ENCODE assay signal across 1 cellular context in genomic region chr6:13668291-13668928, GRCh38.
TF ChIP-seq lines count a peak whose summit lies in the region.

No MANE protein-coding gene starts in this region.

TF ChIP-seq in IMR-90, 13 proteins besides CTCF, POLR2A, EP300 and RAD21:
- peak; percentile 88 for TF ChIP-seq NFE2L2 (IDR thresholded peaks at IDR 0.05; ENCODE audit: low read depth, low read length)
- no peak for TF ChIP-seq MAZ (IDR thresholded peaks at IDR 0.05; ENCODE audit: borderline replicate concordance, low read depth, low read length)
- TF ChIP-seq MAFK (IDR thresholded peaks at IDR 0.05; ENCODE audit: low read depth, low read length): peak; percentile 93
